In the genomic region with DNA sequence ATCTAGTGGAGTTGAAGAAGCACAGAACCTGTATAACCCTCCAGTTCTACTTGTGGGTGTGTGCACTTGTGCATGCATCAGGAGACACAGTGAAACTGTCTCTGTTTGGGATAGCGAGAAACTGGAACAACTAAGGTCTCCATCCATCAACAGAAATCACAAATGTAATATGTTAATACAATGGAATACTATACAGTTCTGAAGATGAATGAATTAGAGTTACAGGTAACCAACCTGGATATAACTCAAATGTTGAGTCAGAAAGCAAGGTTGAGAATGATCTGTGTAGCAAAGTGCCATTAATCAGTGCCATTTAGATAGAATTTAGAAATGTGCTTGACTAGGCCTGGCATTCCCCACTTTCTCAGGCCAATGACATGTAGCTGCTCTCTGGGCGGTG, we compare ENCODE assay signal across 20 cellular contexts. TPM values are rescaled to one million over a fixed set of nuclear protein-coding genes. Genes with fewer than 3 reads are reported as not detected.
"Had no signal": no experiment of that assay in that cellular context is flagged by ENCODE, and none has a peak within 500 bp of the region (broad histone marks: within the 10 kb centered on the region; RNA-seq: fewer than 3 reads in every experiment).

No MANE protein-coding gene starts in this region.

- H3K27ac ChIP-seq: ovary, testis, upper lobe of right lung had no signal

- H3K27ac Mint-ChIP-seq: activated CD4-positive, alpha-beta T cell treated with anti-CD3 and anti-CD28 coated beads, Interleukin-2, amount 10 ng/mL, durations not matched to agents 24 days and 14 days; activated naive CD4-positive, alpha-beta T cell treated with anti-CD3 and anti-CD28 coated beads, Interleukin-2, amount 50 U/mL, for 24 hours; stimulated activated naive CD8-positive, alpha-beta T cell treated with anti-CD3 and anti-CD28 coated beads, Interleukin-15, amount 100 ng/mL, for 72 hours; WTC11 had no signal

- ATAC-seq: left lobe of liver; stimulated activated naive CD8-positive, alpha-beta T cell treated with anti-CD3 and anti-CD28 coated beads, Interleukin-15, amount 100 ng/mL, for 72 hours; upper lobe of right lung; WTC11 had no signal

- H3K4me3 ChIP-seq: esophagus squamous epithelium, ovary, testis, upper lobe of right lung had no signal

- DNase-seq: activated CD4-positive, alpha-beta T cell treated with anti-CD3 and anti-CD28 coated beads, Interleukin-2, amount 10 ng/mL, durations not matched to agents 24 days and 14 days; activated effector memory CD4-positive, alpha-beta T cell treated with Interleukin-2 at 50 U/mL for 16 hours; amniotic stem cell; cerebellar nuclear complex; dermis blood vessel endothelial cell; esophagus squamous epithelium; foreskin fibroblast; head of caudate nucleus; ovary; stimulated activated CD4-positive, alpha-beta T cell treated with anti-CD3 and anti-CD28 coated beads, Interleukin-4, amount 100 ng/mL, for 1 hour; stimulated activated naive CD8-positive, alpha-beta T cell treated with anti-CD3 and anti-CD28 coated beads, Interleukin-15, amount 100 ng/mL, for 72 hours; T-helper 1 cell; testis; upper lobe of right lung had no signal

- H3K36me3 Mint-ChIP-seq: activated naive CD4-positive, alpha-beta T cell treated with anti-CD3 and anti-CD28 coated beads, Interleukin-2, amount 50 U/mL, for 24 hours; brain; WTC11 had no signal

- H3K9me3 Mint-ChIP-seq: activated CD4-positive, alpha-beta T cell treated with anti-CD3 and anti-CD28 coated beads, Interleukin-2, amount 10 ng/mL, durations not matched to agents 24 days and 14 days; activated naive CD4-positive, alpha-beta T cell treated with anti-CD3 and anti-CD28 coated beads, Interleukin-2, amount 50 U/mL, for 24 hours; nephron; stimulated activated naive CD8-positive, alpha-beta T cell treated with anti-CD3 and anti-CD28 coated beads, Interleukin-15, amount 100 ng/mL, for 72 hours; WTC11 had no signal

- H3K36me3 ChIP-seq: esophagus squamous epithelium, ovary, upper lobe of right lung had no signal

- H3K4me3 Mint-ChIP-seq: activated CD4-positive, alpha-beta T cell treated with anti-CD3 and anti-CD28 coated beads, Interleukin-2, amount 10 ng/mL, durations not matched to agents 24 days and 14 days; activated naive CD4-positive, alpha-beta T cell treated with anti-CD3 and anti-CD28 coated beads, Interleukin-2, amount 50 U/mL, for 24 hours; nephron; stimulated activated naive CD8-positive, alpha-beta T cell treated with anti-CD3 and anti-CD28 coated beads, Interleukin-15, amount 100 ng/mL, for 72 hours; WTC11 had no signal

- H3K27me3 ChIP-seq: esophagus squamous epithelium, ovary, testis, upper lobe of right lung had no signal

- H3K9me3 ChIP-seq: esophagus squamous epithelium, ovary, testis, upper lobe of right lung had no signal

RNA-seq across cellular contexts. Expression of a gene that starts 20.0 kb away (rescaled TPM):
- total RNA-seq: activated CD4-positive, alpha-beta T cell treated with anti-CD3 and anti-CD28 coated beads, Interleukin-2, amount 10 ng/mL, durations not matched to agents 24 days and 14 days; activated CD8-positive, alpha-beta memory T cell treated with anti-CD3 and anti-CD28 coated beads for 36 hours; WTC11 had no signal
